In genomic region chr1:216660561-216660960, GRCh38 we compare ENCODE assay signal across 24 cellular contexts.
DNase-seq lines count a peak whose midpoint lies in the region; ATAC-seq and TF ChIP-seq lines count a peak whose summit lies in the region.
"Had no signal": no experiment of that assay in that cellular context is flagged by ENCODE, and none has a peak within 500 bp of the region (broad histone marks: within the 10 kb centered on the region; RNA-seq: fewer than 3 reads in every experiment).

No MANE protein-coding gene starts in this region.

- DNase-seq in Right ventricle myocardium superior (no peak), right atrium auricular region (ENCODE audit: low spot score) (no peak), myocyte (ENCODE audit: low read depth) (peak; percentile 1), gastrocnemius medialis (no peak), transverse colon (no peak), left lobe of liver (ENCODE audit: low spot score) (no peak)
- DNase-seq: 8988T; ACHN; AML-193; BE2C; CD4-positive, alpha-beta T cell; CD8-positive, alpha-beta memory T cell; DMS 273 treated with DMSO at 0.1 percent for 48 hours; DMS79; EL; GDM1; H9; HFFc6 had no signal

- TF ChIP-seq CTCF in right atrium auricular region (IDR thresholded peaks at IDR 0.05): no peak
- TF ChIP-seq CTCF in HEK293 (tag by site-specific recombination; IDR thresholded peaks at IDR 0.05): no peak
- no peak for TF ChIP-seq CTCF in gastrocnemius medialis (IDR thresholded peaks at IDR 0.05 in 4 of 5, conservative IDR thresholded peaks at IDR 0.05 in 1 of 5)
- no peak for TF ChIP-seq CTCF in transverse colon (IDR thresholded peaks at IDR 0.05)

- WGBS in transverse colon (ENCODE audit: low coverage in 1 of 2), 2 donors: 80% methylated on average over 1 of the region's 1 CpG; no CpG with 5 or more reads in 1 of the 2 donors

- H3K27me3 ChIP-seq in right atrium auricular region (no peaks in the 10 kb centered on the region), gastrocnemius medialis (no peaks in the 10 kb centered on the region), transverse colon (no peaks in the 10 kb centered on the region)
- H3K27me3 ChIP-seq: BE2C; BLaER1 treated with 17β-estradiol and CSF1 and Interleukin-3, amounts not matched to agents 10 nM and 100 nM had no signal

- ATAC-seq in Right ventricle myocardium superior (ENCODE audit: poor library complexity) (peak; percentile 74), gastrocnemius medialis (peak; percentile 52 to 93), left lobe of liver (no peak)
- ATAC-seq: A549, GM12878, GM23338, HCT116 had no signal

- H3K9me3 ChIP-seq in right atrium auricular region (no peaks in the 10 kb centered on the region), HEK293 (ENCODE audit: control insufficient read depth, insufficient read depth, low read depth, low read length) (no peaks in the 10 kb centered on the region), gastrocnemius medialis (no peaks in the 10 kb centered on the region), transverse colon (no peaks in the 10 kb centered on the region)
- H3K9me3 ChIP-seq: A549; BE2C; BLaER1 treated with 17β-estradiol and CSF1 and Interleukin-3, amounts not matched to agents 10 nM and 100 nM had no signal

- H3K4me1 ChIP-seq in right atrium auricular region: no peaks in the 10 kb centered on the region
- H3K4me1 ChIP-seq in HEK293 (ENCODE audit: control insufficient read depth, insufficient read depth, low read length): no peaks in the 10 kb centered on the region
- no peaks in the 10 kb centered on the region for H3K4me1 ChIP-seq in gastrocnemius medialis
- H3K4me1 ChIP-seq in transverse colon: no peaks in the 10 kb centered on the region
- H3K4me1 ChIP-seq: A549 had no signal

- H3K36me3 ChIP-seq in right atrium auricular region: no peaks in the 10 kb centered on the region
- H3K36me3 ChIP-seq in HEK293 (ENCODE audit: control insufficient read depth in 2 of 2, insufficient read depth in 1 of 2, low read length in 2 of 2): no peaks in the 10 kb centered on the region
- H3K36me3 ChIP-seq in gastrocnemius medialis: no peaks in the 10 kb centered on the region
- H3K36me3 ChIP-seq in transverse colon: no peaks in the 10 kb centered on the region
- H3K36me3 ChIP-seq: BLaER1 treated with 17β-estradiol and CSF1 and Interleukin-3, amounts not matched to agents 10 nM and 100 nM had no signal

- no peak for TF ChIP-seq EP300 in transverse colon (IDR thresholded peaks at IDR 0.05; ENCODE audit: low read depth)

- no peak overlapping the region for H3K4me3 ChIP-seq in right atrium auricular region
- no peak overlapping the region for H3K4me3 ChIP-seq in HEK293 (ENCODE audit: low read depth, low read length)
- H3K4me3 ChIP-seq in gastrocnemius medialis: no peak overlapping the region
- no peak overlapping the region for H3K4me3 ChIP-seq in transverse colon
- H3K4me3 ChIP-seq: A549; BLaER1 treated with 17β-estradiol and CSF1 and Interleukin-3, amounts not matched to agents 10 nM and 100 nM; GM12878; GM23338 had no signal

- in situ Hi-C loops in gastrocnemius medialis (cut with MboI; ENCODE audit: low sequenced_read_pairs in 4 of 4): no loop called here
- in situ Hi-C loops in transverse colon (cut with MboI; ENCODE audit: low pct_ligation_motif_present in 1 of 4, low pct_unique_long_range_greater_than_20kb in 1 of 4, low sequenced_read_pairs in 3 of 4): no loop called here

- CTCF ChIA-PET in HEK293 (lab: Yijun Ruan, JAX): no interaction called here

- intact Hi-C loops in Right ventricle myocardium superior (cut with DNase I) (no loop called here), gastrocnemius medialis (cut with DNase I; ENCODE audit: low total_unique reads) (loop anchor here (10.0 kb wide), 1 partner anchor 46 kb away; no protein-coding TSS in a partner anchor), transverse colon (cut with DNase I; ENCODE audit: low total_unique reads) (no loop called here)

- TF ChIP-seq POLR2A in gastrocnemius medialis (IDR thresholded peaks at IDR 0.05): no peak
- no peak for TF ChIP-seq POLR2A in transverse colon (IDR thresholded peaks at IDR 0.05)

- POLR2A ChIA-PET in HEK293 (lab: Yijun Ruan, JAX): no interaction called here

- H3K27ac ChIP-seq in right atrium auricular region: no peak overlapping the region
- no peak overlapping the region for H3K27ac ChIP-seq in HEK293 (ENCODE audit: extremely low read depth, low read depth, low read length)
- H3K27ac ChIP-seq in gastrocnemius medialis: peak overlapping the region in 1 of 4 donors; percentile 18
- H3K27ac ChIP-seq in transverse colon: no peak overlapping the region
- H3K27ac ChIP-seq: A549; BLaER1 treated with 17β-estradiol and CSF1 and Interleukin-3, amounts not matched to agents 10 nM and 100 nM had no signal

TF ChIP-seq in HEK293, 187 proteins besides CTCF, POLR2A, EP300 and RAD21:
- TF ChIP-seq SCRT2 (tag by site-specific recombination; IDR thresholded peaks at IDR 0.05) (peak; percentile 63), ZNF148 (tag by site-specific recombination; IDR thresholded peaks at IDR 0.05; ENCODE audit: borderline replicate concordance) (no peak)
